Comparison of ENCODE assay signal across 8 cellular contexts in genomic region chr2:79512442-79513401, GRCh38. TPM values are rescaled to one million over a fixed set of nuclear protein-coding genes. Genes with fewer than 3 reads are reported as not detected.
DNase-seq lines count a peak whose midpoint lies in the region; ATAC-seq and TF ChIP-seq lines count a peak whose summit lies in the region.

Gene CTNNA2 (plus strand): TSS chr2:79513051.

- H3K27ac Mint-ChIP-seq in activated naive CD4-positive, alpha-beta T cell treated with anti-CD3 and anti-CD28 coated beads for 36 hours = no peak within 1 kb of the TSS
- H3K27ac Mint-ChIP-seq in endothelial cell (ENCODE audit: unreplicated experiment) = no peak within 1 kb of the TSS

- DNase-seq in activated naive CD4-positive, alpha-beta T cell treated with anti-CD3 and anti-CD28 coated beads for 36 hours = peak; percentile 4
- no peak for DNase-seq in activated naive CD4-positive, alpha-beta T cell treated with Interleukin-2 at 50 U/mL for 16 hours
- DNase-seq in HuH-7 (ENCODE audit: low spot score) (peak; percentile 85), RPMI8226 (peak; percentile 59), endothelial cell (ENCODE audit: low spot score) (peak; percentile 90), middle frontal gyrus (ENCODE audit: extremely low spot score, low spot score) (peak; percentile 73), upper lobe of right lung (peak; percentile 69)

- ATAC-seq in upper lobe of right lung = peak; percentile 84
- ATAC-seq in HG02885 (IDR thresholded peaks at IDR 0.05; ENCODE audit: poor library complexity, unreplicated experiment) = no peak

- H3K36me3 Mint-ChIP-seq in activated naive CD4-positive, alpha-beta T cell treated with anti-CD3 and anti-CD28 coated beads for 36 hours (ENCODE audit: low read depth) = peaks cover 2% of the 10 kb centered on the region
- no peaks in the 10 kb centered on the region for H3K36me3 Mint-ChIP-seq in endothelial cell (ENCODE audit: low read depth, unreplicated experiment)

- peak; percentile 62 for TF ChIP-seq CTCF in endothelial cell (IDR thresholded peaks at IDR 0.05; ENCODE audit: unreplicated experiment)
- no peak for TF ChIP-seq CTCF in upper lobe of right lung (IDR thresholded peaks at IDR 0.05)

- H3K9me3 ChIP-seq in upper lobe of right lung = no peaks in the 10 kb centered on the region

- no peaks in the 10 kb centered on the region for H3K36me3 ChIP-seq in upper lobe of right lung

- H3K4me3 Mint-ChIP-seq in activated naive CD4-positive, alpha-beta T cell treated with anti-CD3 and anti-CD28 coated beads for 36 hours = peak within 1 kb of the TSS; percentile 28
- H3K4me3 Mint-ChIP-seq in endothelial cell (ENCODE audit: unreplicated experiment) = peak within 1 kb of the TSS; percentile 92

- peaks cover 2% of the 10 kb centered on the region for H3K4me1 Mint-ChIP-seq in activated naive CD4-positive, alpha-beta T cell treated with anti-CD3 and anti-CD28 coated beads for 36 hours (ENCODE audit: low read depth)
- peaks cover 12% of the 10 kb centered on the region for H3K4me1 Mint-ChIP-seq in endothelial cell (ENCODE audit: unreplicated experiment)

- peaks cover 18% of the 10 kb centered on the region for H3K27me3 ChIP-seq in upper lobe of right lung

- no peak within 1 kb of the TSS for H3K27ac ChIP-seq in upper lobe of right lung

- CTCF ChIA-PET in activated naive CD4-positive, alpha-beta T cell treated with anti-CD3 and anti-CD28 coated beads for 36 hours (lab: Charles Lee) = no interaction called here

- intact Hi-C loops in activated naive CD4-positive, alpha-beta T cell treated with anti-CD3 and anti-CD28 coated beads for 36 hours (cut with micrococcal nuclease) = no loop called here
- intact Hi-C loops in upper lobe of right lung (cut with DNase I) = no loop called here

- no peaks in the 10 kb centered on the region for H3K4me1 ChIP-seq in upper lobe of right lung

- peak within 1 kb of the TSS; percentile 29 for H3K4me3 ChIP-seq in upper lobe of right lung

- peaks cover 3% of the 10 kb centered on the region for H3K9me3 Mint-ChIP-seq in activated naive CD4-positive, alpha-beta T cell treated with anti-CD3 and anti-CD28 coated beads for 36 hours
- H3K9me3 Mint-ChIP-seq in endothelial cell (ENCODE audit: unreplicated experiment) = no peaks in the 10 kb centered on the region

- H3K27me3 Mint-ChIP-seq in activated naive CD4-positive, alpha-beta T cell treated with anti-CD3 and anti-CD28 coated beads for 36 hours (ENCODE audit: low read depth) = peaks cover 22% of the 10 kb centered on the region
- peaks cover 4% of the 10 kb centered on the region for H3K27me3 Mint-ChIP-seq in endothelial cell (ENCODE audit: unreplicated experiment)

RNA-seq across cellular contexts. Expression of gene CTNNA2, which starts in this region (rescaled TPM):
- not detected for total RNA-seq in activated naive CD4-positive, alpha-beta T cell treated with anti-CD3 and anti-CD28 coated beads for 36 hours
- total RNA-seq in endothelial cell (ENCODE audit: unreplicated experiment) (4.7 TPM), upper lobe of right lung (not detected)

Comparison
In these comparisons a context has a peak if more than half of its experiments do, and no peak if none do; other contexts are left out.
1. Peak in DNase-seq in activated naive CD4-positive, alpha-beta T cell treated with anti-CD3 and anti-CD28 coated beads for 36 hours; RNA of the gene not detected or under 1 TPM.
2. Peak in DNase-seq, ATAC-seq and H3K4me3 ChIP-seq in upper lobe of right lung; RNA of the gene not detected or under 1 TPM.